26 cellular contexts compared by ENCODE assay signal in the genomic region with DNA sequence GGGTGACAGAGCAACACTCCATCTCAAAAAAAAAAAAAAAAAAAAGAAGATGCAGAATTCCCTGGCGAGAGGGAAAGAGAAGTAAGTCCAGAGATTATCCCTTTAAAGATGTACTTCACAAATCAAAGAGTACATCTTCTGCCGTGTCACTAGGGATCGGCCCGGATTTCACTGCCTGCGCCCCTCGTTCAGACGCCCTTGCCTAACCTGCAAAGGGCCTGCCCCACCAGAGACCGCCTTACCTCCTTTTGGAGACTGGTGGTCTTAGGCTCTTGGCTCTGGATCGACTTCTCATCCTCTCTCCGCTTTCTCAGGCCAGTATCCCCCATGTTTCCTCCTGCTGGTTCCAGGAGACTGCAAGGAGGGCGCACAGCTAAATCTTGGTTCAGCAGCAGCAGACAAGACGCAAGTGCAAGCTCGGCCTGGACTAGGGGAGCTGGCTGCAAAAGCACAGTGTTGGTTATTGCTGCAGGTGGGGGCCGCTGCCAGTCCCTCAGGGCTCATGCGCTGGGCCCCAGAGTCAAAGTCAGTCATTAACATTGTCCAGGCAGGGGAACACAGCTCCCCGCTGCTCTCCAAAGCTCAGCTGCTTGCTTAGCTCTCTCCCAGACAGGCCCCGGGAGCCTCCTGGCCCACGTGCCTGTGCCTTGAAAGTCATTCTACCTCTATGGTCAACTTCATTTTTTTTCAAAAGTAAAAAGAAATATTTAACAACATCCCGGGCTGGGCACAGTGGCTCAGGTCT. TPM values are rescaled to one million over a fixed set of nuclear protein-coding genes. Genes with fewer than 3 reads are reported as not detected.
"Had no signal": no experiment of that assay in that cellular context is flagged by ENCODE, and none has a peak within 500 bp of the region (broad histone marks: within the 10 kb centered on the region; RNA-seq: fewer than 3 reads in every experiment).

No MANE protein-coding gene starts in this region.

- H3K9ac ChIP-seq: neural progenitor cell had no signal

- H3K4me1 Mint-ChIP-seq: activated naive CD8-positive, alpha-beta T cell treated with anti-CD3 and anti-CD28 coated beads for 36 hours; activated T-helper 17 cell treated with anti-CD3 and anti-CD28 coated beads, Interleukin-2, amount 50 U/mL, for 72 hours; central memory CD8-positive, alpha-beta T cell; naive thymus-derived CD4-positive, alpha-beta T cell; neural progenitor cell had no signal

- FAIRE-seq: astrocyte, islet of Langerhans, urothelium cell line had no signal

- H3K27me3 Mint-ChIP-seq: activated CD4-positive, alpha-beta T cell treated with anti-CD3 and anti-CD28 coated beads, Interleukin-2, amount 10 ng/mL, durations not matched to agents 7 days and 5 days; activated naive CD8-positive, alpha-beta T cell treated with anti-CD3 and anti-CD28 coated beads for 36 hours; activated T-cell treated with anti-CD3 and anti-CD28 coated beads, Interleukin-2, amount 50 U/mL, for 24 hours; activated T-helper 17 cell treated with anti-CD3 and anti-CD28 coated beads, Interleukin-2, amount 50 U/mL, for 72 hours; central memory CD8-positive, alpha-beta T cell; naive thymus-derived CD4-positive, alpha-beta T cell; stimulated activated naive CD8-positive, alpha-beta T cell treated with anti-CD3 and anti-CD28 coated beads, Interleukin-15, Interleukin-2, amounts not matched to agents 100 ng/mL and 50 ng/mL, for 24 hours had no signal

- ATAC-seq: activated CD8-positive, alpha-beta T cell treated with anti-CD3 and anti-CD28 coated beads, Interleukin-2, amount 10 ng/mL, durations not matched to agents 7 days and 5 days; activated T-helper 17 cell treated with anti-CD3 and anti-CD28 coated beads, Interleukin-2, amount 50 U/mL, for 72 hours; gastroesophageal sphincter; left cardiac atrium; naive thymus-derived CD4-positive, alpha-beta T cell; right cardiac atrium had no signal

- H3K4me1 ChIP-seq: colonic mucosa, gastroesophageal sphincter, neural progenitor cell, tibial artery had no signal

- H3K27ac ChIP-seq: colonic mucosa, gastroesophageal sphincter, neural progenitor cell, ovary, tibial artery, WERI-Rb-1 had no signal

- H3K9me3 Mint-ChIP-seq: activated CD4-positive, alpha-beta T cell treated with anti-CD3 and anti-CD28 coated beads, Interleukin-2, amount 10 ng/mL, durations not matched to agents 7 days and 5 days; activated naive CD8-positive, alpha-beta T cell treated with anti-CD3 and anti-CD28 coated beads for 36 hours; activated T-cell treated with anti-CD3 and anti-CD28 coated beads, Interleukin-2, amount 50 U/mL, for 24 hours; activated T-helper 17 cell treated with anti-CD3 and anti-CD28 coated beads, Interleukin-2, amount 50 U/mL, for 72 hours; central memory CD8-positive, alpha-beta T cell; endodermal cell; naive thymus-derived CD4-positive, alpha-beta T cell; neural progenitor cell; stimulated activated naive CD8-positive, alpha-beta T cell treated with anti-CD3 and anti-CD28 coated beads, Interleukin-15, Interleukin-2, amounts not matched to agents 100 ng/mL and 50 ng/mL, for 24 hours; T-helper 2 cell treated with Interferon-gamma antibody and Interleukin-4, amounts not matched to agents 5 μg/mL and 100 μg/mL, for 36 hours had no signal

- H3K4me3 ChIP-seq: colonic mucosa, gastroesophageal sphincter, neural progenitor cell, ovary, tibial artery had no signal

- H2AFZ ChIP-seq: neural progenitor cell had no signal

- H3K9me3 ChIP-seq: colonic mucosa, gastroesophageal sphincter, ovary, tibial artery had no signal

- DNase-seq: activated CD4-positive, alpha-beta T cell treated with anti-CD3 and anti-CD28 coated beads, Interleukin-2, amount 10 ng/mL, durations not matched to agents 7 days and 5 days; activated CD4-positive, CD25-positive, alpha-beta regulatory T cell treated with anti-CD3 and anti-CD28 coated beads, Interleukin-2, amount 50 U/mL, for 72 hours; activated CD8-positive, alpha-beta T cell treated with anti-CD3 and anti-CD28 coated beads, Interleukin-2, amount 10 ng/mL, durations not matched to agents 7 days and 5 days; activated naive CD8-positive, alpha-beta T cell treated with anti-CD3 and anti-CD28 coated beads for 36 hours; activated T-cell treated with anti-CD3 and anti-CD28 coated beads, Interleukin-2, amount 50 U/mL, for 24 hours; colonic mucosa; endodermal cell; left cardiac atrium; mesendoderm; naive thymus-derived CD4-positive, alpha-beta T cell; ovary; right cardiac atrium; stimulated activated CD4-positive, alpha-beta T cell treated with anti-CD3 and anti-CD28 coated beads, Interleukin-12 subunit alpha, Interleukin-12 subunit beta, amount 100 ng/mL, for 4 hours; stimulated activated CD4-positive, alpha-beta T cell treated with anti-CD3 and anti-CD28 coated beads, Interleukin-4, amount 100 ng/mL, for 4 hours; WERI-Rb-1 had no signal

- H3K4me2 ChIP-seq: neural progenitor cell had no signal

- H3K27ac Mint-ChIP-seq: activated CD4-positive, alpha-beta T cell treated with anti-CD3 and anti-CD28 coated beads, Interleukin-2, amount 10 ng/mL, durations not matched to agents 7 days and 5 days; activated CD8-positive, alpha-beta T cell treated with anti-CD3 and anti-CD28 coated beads, Interleukin-2, amount 10 ng/mL, durations not matched to agents 7 days and 5 days; activated naive CD8-positive, alpha-beta T cell treated with anti-CD3 and anti-CD28 coated beads for 36 hours; activated T-cell treated with anti-CD3 and anti-CD28 coated beads, Interleukin-2, amount 50 U/mL, for 24 hours; activated T-helper 17 cell treated with anti-CD3 and anti-CD28 coated beads, Interleukin-2, amount 50 U/mL, for 72 hours; endodermal cell; naive thymus-derived CD4-positive, alpha-beta T cell; neural progenitor cell; stimulated activated naive CD8-positive, alpha-beta T cell treated with anti-CD3 and anti-CD28 coated beads, Interleukin-15, Interleukin-2, amounts not matched to agents 100 ng/mL and 50 ng/mL, for 24 hours; T-helper 2 cell treated with Interferon-gamma antibody and Interleukin-4, amounts not matched to agents 5 μg/mL and 100 μg/mL, for 36 hours had no signal

- H3K36me3 Mint-ChIP-seq: activated naive CD8-positive, alpha-beta T cell treated with anti-CD3 and anti-CD28 coated beads for 36 hours; naive thymus-derived CD4-positive, alpha-beta T cell; neural progenitor cell had no signal

- H3K4me3 Mint-ChIP-seq: activated CD4-positive, alpha-beta T cell treated with anti-CD3 and anti-CD28 coated beads, Interleukin-2, amount 10 ng/mL, durations not matched to agents 7 days and 5 days; activated CD8-positive, alpha-beta T cell treated with anti-CD3 and anti-CD28 coated beads, Interleukin-2, amount 10 ng/mL, durations not matched to agents 7 days and 5 days; activated naive CD8-positive, alpha-beta T cell treated with anti-CD3 and anti-CD28 coated beads for 36 hours; activated T-cell treated with anti-CD3 and anti-CD28 coated beads, Interleukin-2, amount 50 U/mL, for 24 hours; activated T-helper 17 cell treated with anti-CD3 and anti-CD28 coated beads, Interleukin-2, amount 50 U/mL, for 72 hours; central memory CD8-positive, alpha-beta T cell; endodermal cell; naive thymus-derived CD4-positive, alpha-beta T cell; neural progenitor cell; stimulated activated naive CD8-positive, alpha-beta T cell treated with anti-CD3 and anti-CD28 coated beads, Interleukin-15, Interleukin-2, amounts not matched to agents 100 ng/mL and 50 ng/mL, for 24 hours; T-helper 2 cell treated with Interferon-gamma antibody and Interleukin-4, amounts not matched to agents 5 μg/mL and 100 μg/mL, for 36 hours had no signal

- H3K27me3 ChIP-seq: colonic mucosa, neural progenitor cell, ovary, tibial artery had no signal

- H3K36me3 ChIP-seq: colonic mucosa, gastroesophageal sphincter, neural progenitor cell, ovary, tibial artery, WERI-Rb-1 had no signal

RNA-seq across cellular contexts. Expression of a gene that starts 1.2 kb away (rescaled TPM):
- total RNA-seq: activated naive CD8-positive, alpha-beta T cell treated with anti-CD3 and anti-CD28 coated beads for 36 hours; pulmonary artery endothelial cell had no signal
- polyA plus RNA-seq: naive thymus-derived CD4-positive, alpha-beta T cell had no signal
